Comparison of ENCODE assay signal across 17 cellular contexts in the genomic region with DNA sequence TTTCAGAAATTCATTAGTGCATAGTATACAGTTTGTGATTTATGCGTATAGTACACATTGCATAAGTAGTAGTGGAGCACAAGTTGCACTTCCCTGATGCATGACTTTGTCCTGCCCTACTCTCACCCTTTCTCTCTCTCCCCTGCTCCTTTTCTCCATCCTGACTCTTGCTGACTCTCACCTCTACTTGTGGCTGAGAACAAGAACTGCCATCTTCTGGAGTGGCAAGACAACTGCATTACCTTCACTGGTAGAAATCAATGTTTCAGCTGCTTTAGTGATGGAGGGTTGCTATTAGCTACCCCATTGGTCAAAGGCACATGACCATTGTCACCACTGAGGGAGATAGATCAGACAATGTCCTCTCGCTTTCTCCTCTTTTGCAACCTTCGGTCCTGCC. TPM values are rescaled to one million over a fixed set of nuclear protein-coding genes. Genes with fewer than 3 reads are reported as not detected.
DNase-seq lines count a peak whose midpoint lies in the region; ATAC-seq and TF ChIP-seq lines count a peak whose summit lies in the region.
"Had no signal": no experiment of that assay in that cellular context is flagged by ENCODE, and none has a peak within 500 bp of the region (broad histone marks: within the 10 kb centered on the region; RNA-seq: fewer than 3 reads in every experiment).

No MANE protein-coding gene starts in this region.

- peak; percentile 2 for DNase-seq in GM12865 (ENCODE audit: low read depth)
- peak; percentile 16 for DNase-seq in LHCN-M2 (ENCODE audit: low read depth)
- peak; percentile 28 for DNase-seq in iPS-NIHi7 (ENCODE audit: extremely low spot score)
- DNase-seq in dermis blood vessel endothelial cell, result no peak
- DNase-seq in SKM-1 (lab: John Stamatoyannopoulos, UW; ENCODE audit: unreplicated experiment), result no peak
- no peak for DNase-seq in NCI-H226
- DNase-seq: activated CD8-positive, alpha-beta memory T cell treated with anti-CD3 and anti-CD28 coated beads, Interleukin-2, amount 10 ng/mL, durations not matched to agents 7 days and 5 days; activated naive CD4-positive, alpha-beta T cell; GDM1; heart right ventricle; kidney glomerular epithelial cell; NCI-H774; T-helper 17 cell had no signal

- H3K36me3 Mint-ChIP-seq in activated T-helper 17 cell treated with anti-CD3 and anti-CD28 coated beads, Interleukin-2, amount 50 U/mL, for 72 hours (ENCODE audit: low read depth), result peaks cover 31% of the 10 kb centered on the region

- no peak overlapping the region for H3K4me3 Mint-ChIP-seq in activated T-helper 17 cell treated with anti-CD3 and anti-CD28 coated beads, Interleukin-2, amount 50 U/mL, for 72 hours
- H3K4me3 Mint-ChIP-seq: activated CD8-positive, alpha-beta memory T cell treated with anti-CD3 and anti-CD28 coated beads, Interleukin-2, amount 10 ng/mL, durations not matched to agents 7 days and 5 days; dendritic cell treated with granulocyte-macrophage colony-stimulating factor and Interleukin-4, amounts not matched to agents 40 ng/mL and 50 ng/mL, for 4 days; T-helper 17 cell had no signal

- ATAC-seq in activated T-helper 17 cell treated with anti-CD3 and anti-CD28 coated beads, Interleukin-2, amount 50 U/mL, for 72 hours (replicated peaks), result peak; percentile 77
- ATAC-seq in GM18867 (IDR thresholded peaks at IDR 0.05; ENCODE audit: unreplicated experiment), result no peak
- ATAC-seq: activated CD8-positive, alpha-beta memory T cell treated with anti-CD3 and anti-CD28 coated beads, Interleukin-2, amount 10 ng/mL, durations not matched to agents 7 days and 5 days; heart right ventricle; T-helper 17 cell had no signal

- no peak overlapping the region for H3K27ac Mint-ChIP-seq in activated T-helper 17 cell treated with anti-CD3 and anti-CD28 coated beads, Interleukin-2, amount 50 U/mL, for 72 hours
- H3K27ac Mint-ChIP-seq: activated CD8-positive, alpha-beta memory T cell treated with anti-CD3 and anti-CD28 coated beads, Interleukin-2, amount 10 ng/mL, durations not matched to agents 7 days and 5 days; dendritic cell treated with granulocyte-macrophage colony-stimulating factor and Interleukin-4, amounts not matched to agents 40 ng/mL and 50 ng/mL, for 4 days; T-helper 17 cell had no signal

- no peaks in the 10 kb centered on the region for H3K9me3 Mint-ChIP-seq in activated T-helper 17 cell treated with anti-CD3 and anti-CD28 coated beads, Interleukin-2, amount 50 U/mL, for 72 hours
- H3K9me3 Mint-ChIP-seq: dendritic cell treated with granulocyte-macrophage colony-stimulating factor and Interleukin-4, amounts not matched to agents 40 ng/mL and 50 ng/mL, for 4 days had no signal

- H3K4me3 ChIP-seq in GM12865 (ENCODE audit: low read depth, low read length), result no peak overlapping the region
- H3K4me3 ChIP-seq: heart right ventricle, right atrium auricular region had no signal

- H3K4me1 Mint-ChIP-seq in activated T-helper 17 cell treated with anti-CD3 and anti-CD28 coated beads, Interleukin-2, amount 50 U/mL, for 72 hours, result no peaks in the 10 kb centered on the region
- H3K4me1 Mint-ChIP-seq: activated CD8-positive, alpha-beta memory T cell treated with anti-CD3 and anti-CD28 coated beads, Interleukin-2, amount 10 ng/mL, durations not matched to agents 7 days and 5 days had no signal

- TF ChIP-seq CTCF in GM12865 (IDR thresholded peaks at IDR 0.05; ENCODE audit: insufficient read depth, low read depth, low read length, missing control alignments), result no peak

- no peaks in the 10 kb centered on the region for H3K27me3 Mint-ChIP-seq in activated T-helper 17 cell treated with anti-CD3 and anti-CD28 coated beads, Interleukin-2, amount 50 U/mL, for 72 hours
- H3K27me3 Mint-ChIP-seq: activated CD8-positive, alpha-beta memory T cell treated with anti-CD3 and anti-CD28 coated beads, Interleukin-2, amount 10 ng/mL, durations not matched to agents 7 days and 5 days; dendritic cell treated with granulocyte-macrophage colony-stimulating factor and Interleukin-4, amounts not matched to agents 40 ng/mL and 50 ng/mL, for 4 days; T-helper 17 cell had no signal

RNA-seq across cellular contexts. Expression of a gene that starts 26.9 kb away (rescaled TPM):
- 1.6 and 1.9 TPM in 2 replicates for total RNA-seq in LHCN-M2 (2014; rRNA removed)
- polyA plus RNA-seq in LHCN-M2 (2012), result 0.66 TPM
- 1 to 10 TPM; 6.7 to 9.3 TPM for total RNA-seq in activated T-helper 17 cell treated with anti-CD3 and anti-CD28 coated beads, Interleukin-2, amount 50 U/mL, for 72 hours
- 0.79 and 1.2 TPM in 2 replicates for total RNA-seq in dermis blood vessel endothelial cell

Comparison
In these comparisons a context has a peak if more than half of its experiments do, and no peak if none do; other contexts are left out.
1. DNase-seq: peak in GM12865 (single experiment), LHCN-M2 (single experiment) and iPS-NIHi7 (single experiment); none in dermis blood vessel endothelial cell (single experiment), SKM-1 (single experiment) and NCI-H226 (single experiment).